ENCODE assay signal across 3 cellular contexts in genomic region chr1:21838359-21839157, GRCh38.
TF ChIP-seq lines count a peak whose summit lies in the region.

No MANE protein-coding gene starts in this region.

TF ChIP-seq in A549, 52 proteins besides CTCF, POLR2A, EP300 and RAD21:
- TF ChIP-seq ZFP36 (IDR thresholded peaks at IDR 0.05; ENCODE audit: borderline replicate concordance, partially characterized antibody): peak; percentile 22
- TF ChIP-seq SMC3 (IDR thresholded peaks at IDR 0.05): no peak
TF ChIP-seq in A549: peak in this region for 1.

TF ChIP-seq in HEK293T, 16 proteins besides CTCF, POLR2A, EP300 and RAD21:
- TF ChIP-seq HDGF (IDR thresholded peaks at IDR 0.05; ENCODE audit: borderline replicate concordance) (no peak), LEF1 (IDR thresholded peaks at IDR 0.05; ENCODE audit: borderline replicate concordance) (no peak), ZNF384 (IDR thresholded peaks at IDR 0.05) (no peak), FOXA1 (IDR thresholded peaks at IDR 0.05) (no peak), TARDBP (IDR thresholded peaks at IDR 0.05) (no peak), SP1 (IDR thresholded peaks at IDR 0.05) (no peak), NFRKB (IDR thresholded peaks at IDR 0.05) (no peak), BHLHE40 (IDR thresholded peaks at IDR 0.05; ENCODE audit: borderline replicate concordance) (no peak), PKNOX1 (IDR thresholded peaks at IDR 0.05) (peak; percentile 3; the same call in 1 of the 2 replicates)
TF ChIP-seq in HEK293T: peak in this region for 1.

TF ChIP-seq in H1, 55 proteins besides CTCF, POLR2A, EP300 and RAD21:
- no peak for TF ChIP-seq CBX5 (IDR thresholded peaks at IDR 0.05; ENCODE audit: low read depth, low read length)
- TF ChIP-seq TEAD4 (IDR thresholded peaks at IDR 0.05; ENCODE audit: low read depth, low read length): no peak
- TF ChIP-seq SIN3A (conservative IDR thresholded peaks at IDR 0.05 in 1 of 2, IDR thresholded peaks at IDR 0.05 in 1 of 2; ENCODE audit: low read depth in 1 of 2, low read length in 2 of 2): no peak
- TF ChIP-seq CHD1 (IDR thresholded peaks at IDR 0.05; ENCODE audit: low read depth, low read length): no peak
- no peak for TF ChIP-seq SIRT6 (IDR thresholded peaks at IDR 0.05; ENCODE audit: low read length)
- no peak for TF ChIP-seq BACH1 (IDR thresholded peaks at IDR 0.05; ENCODE audit: low read length)
- no peak for TF ChIP-seq EGR1 (IDR thresholded peaks at IDR 0.05; ENCODE audit: borderline replicate concordance, low read depth, low read length)
- no peak for TF ChIP-seq CEBPB (IDR thresholded peaks at IDR 0.05; ENCODE audit: low read depth, low read length)
